Comparison of ENCODE assay signal across 11 cellular contexts in the genomic region with DNA sequence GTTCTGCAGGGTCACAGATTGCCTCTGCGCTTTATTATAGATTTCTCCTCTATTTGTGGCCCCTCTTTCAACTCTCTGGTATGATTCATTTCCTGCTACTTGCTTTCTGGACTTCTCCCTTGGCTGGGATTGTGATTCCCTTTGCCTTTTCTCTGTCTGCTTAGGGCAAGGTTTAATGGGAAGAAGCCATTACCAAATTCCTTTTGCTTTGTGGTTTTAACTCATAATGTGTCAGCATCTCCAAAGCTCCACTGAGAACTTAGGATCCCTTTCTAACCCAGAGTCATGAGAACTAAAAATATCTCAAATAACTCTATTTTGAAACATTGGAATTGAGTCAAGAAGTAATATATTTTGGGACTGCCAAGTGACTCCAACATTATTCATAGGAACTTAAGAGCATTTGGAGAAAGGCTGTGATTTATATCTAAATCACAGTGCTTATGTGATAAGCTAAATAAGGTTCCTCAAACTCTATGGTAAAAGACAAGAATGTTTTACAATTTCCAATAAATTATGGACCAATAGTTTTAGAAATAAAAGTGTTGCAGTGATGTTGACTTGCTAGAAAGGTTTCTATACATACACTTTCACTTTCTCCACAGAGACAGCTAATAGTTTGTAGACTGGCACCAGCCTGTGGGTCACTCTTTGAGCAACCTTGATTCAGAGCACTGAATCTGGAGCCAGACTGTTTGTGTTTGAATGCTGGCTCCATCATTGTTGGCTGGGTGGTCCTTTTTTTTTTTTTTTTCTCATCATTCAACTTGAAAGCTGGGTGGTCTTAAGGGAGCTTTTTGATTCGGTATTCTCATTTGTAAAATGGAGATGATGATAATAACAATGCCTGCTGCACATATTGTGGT.
DNase-seq lines count a peak whose midpoint lies in the region; ATAC-seq, FAIRE-seq and TF ChIP-seq lines count a peak whose summit lies in the region.
"Had no signal": no experiment of that assay in that cellular context is flagged by ENCODE, and none has a peak within 500 bp of the region (broad histone marks: within the 10 kb centered on the region; RNA-seq: fewer than 3 reads in every experiment).

No MANE protein-coding gene starts in this region.

- POLR2A ChIA-PET in HepG2 (lab: Yijun Ruan, JAX) = no interaction called here

- H3K9ac ChIP-seq in liver (ENCODE audit: low read depth in 1 of 2, low read length in 2 of 2) (no peak overlapping the region), HepG2 (ENCODE audit: insufficient read depth, low read depth, low read length) (no peak overlapping the region)

- H3K4me2 ChIP-seq in HepG2 (ENCODE audit: low read depth, low read length) = no peak overlapping the region

- no peak for TF ChIP-seq EP300 in HepG2 (IDR thresholded peaks at IDR 0.05; ENCODE audit: low read depth in 2 of 2, low read length in 2 of 2)
- no peak for TF ChIP-seq EP300 in HepG2 (CRISPR knock-in tag; IDR thresholded peaks at IDR 0.05; ENCODE audit: borderline replicate concordance)

- 76% methylated on average over 2 of the region's 2 CpGs for WGBS in liver
- 0% methylated on average over 2 of the region's 2 CpGs for WGBS in HepG2 (ENCODE audit: low lambda C conversion rate)

- H3K27me3 ChIP-seq in liver (ENCODE audit: control insufficient read depth in 4 of 4, insufficient read depth in 4 of 4, low read length in 3 of 4) (peaks cover 0 to 3% (median 0%) of the 10 kb centered on the region in 4 donors), HepG2 (ENCODE audit: control insufficient read depth in 1 of 2, insufficient read depth in 2 of 2, low read length in 2 of 2) (no peaks in the 10 kb centered on the region), brain microvascular endothelial cell (replicated peaks) (no peaks in the 10 kb centered on the region), kidney epithelial cell (ENCODE audit: control insufficient read depth, insufficient read depth, low read length) (no peaks in the 10 kb centered on the region)

- TF ChIP-seq CTCF in liver (IDR thresholded peaks at IDR 0.05; ENCODE audit: low read depth, low read length, missing input control) (no peak), HepG2 (CRISPR knock-in tag; IDR thresholded peaks at IDR 0.05) (no peak), brain microvascular endothelial cell (IDR thresholded peaks at IDR 0.05; ENCODE audit: low read depth, low read length, missing control alignments) (no peak), kidney epithelial cell (IDR thresholded peaks at IDR 0.05; ENCODE audit: insufficient read depth, low read length, poor library complexity, severe bottlenecking) (no peak)

- H3K27ac ChIP-seq in liver (ENCODE audit: low read depth in 1 of 2, low read length in 2 of 2) (no peak overlapping the region), HepG2 (ENCODE audit: extremely low read length, insufficient read depth, low read length) (no peak overlapping the region), brain microvascular endothelial cell (peak overlapping the region; percentile 96)
- H3K27ac ChIP-seq: dorsolateral prefrontal cortex had no signal

- H3K36me3 ChIP-seq in liver (ENCODE audit: control insufficient read depth in 4 of 4, insufficient read depth in 3 of 4, low read depth in 1 of 4, low read length in 3 of 4) (no peaks in the 10 kb centered on the region), HepG2 (replicated peaks in 1 of 2; ENCODE audit: control insufficient read depth in 1 of 2, insufficient read depth in 2 of 2, low read length in 2 of 2) (no peaks in the 10 kb centered on the region), brain microvascular endothelial cell (replicated peaks) (no peaks in the 10 kb centered on the region), kidney epithelial cell (ENCODE audit: control insufficient read depth, insufficient read depth, low read length) (no peaks in the 10 kb centered on the region)

- FAIRE-seq in HepG2 (lab: Jason Lieb, UNC) = no peak

- CTCF ChIA-PET in HepG2 (lab: Yijun Ruan, JAX; ENCODE audit: low intra/inter-chr PET ratio, low total read pairs) = no interaction called here

- H3K4me3 ChIP-seq in liver (ENCODE audit: low read depth in 1 of 3, low read length in 3 of 3) (no peak overlapping the region), HepG2 (replicated peaks in 1 of 3; ENCODE audit: insufficient read depth in 1 of 3, low read depth in 2 of 3, low read length in 3 of 3) (no peak overlapping the region), brain microvascular endothelial cell (ENCODE audit: low read depth, low read length) (no peak overlapping the region), kidney epithelial cell (ENCODE audit: low read depth, low read length) (no peak overlapping the region)
- H3K4me3 ChIP-seq: dorsolateral prefrontal cortex had no signal

- H3K4me1 ChIP-seq in liver (ENCODE audit: control insufficient read depth in 4 of 4, insufficient read depth in 4 of 4, low read length in 3 of 4) = no peaks in the 10 kb centered on the region
- H3K4me1 ChIP-seq in HepG2 (ENCODE audit: insufficient read depth, low read length) = no peaks in the 10 kb centered on the region

- no peak for TF ChIP-seq POLR2A in HepG2 (IDR thresholded peaks at IDR 0.05; ENCODE audit: insufficient read depth in 1 of 2, low read depth in 2 of 2, low read length in 2 of 2)

- in situ Hi-C loops in HepG2 (cut with HindIII; ENCODE audit: extremely low pct_ligation_motif_present, low pct_unique_long_range_greater_than_20kb) = no loop called here
- in situ Hi-C loops in brain microvascular endothelial cell (cut with HindIII; ENCODE audit: low pct_ligation_motif_present, low sequenced_read_pairs) = no loop called here

- BruUV-seq in HepG2 (replicated peaks; lab: Mats Ljungman, UMichigan) = no TSS peak

- no peaks in the 10 kb centered on the region for H4K20me1 ChIP-seq in HepG2 (ENCODE audit: insufficient read depth, low read length)

- H2AFZ ChIP-seq in HepG2 (ENCODE audit: low read length) = no peak overlapping the region

- ATAC-seq in HepG2 = no peak
- ATAC-seq in GM18520 (IDR thresholded peaks at IDR 0.05; ENCODE audit: unreplicated experiment) = no peak

- intact Hi-C loops in HepG2 (cut with micrococcal nuclease; ENCODE audit: unreplicated experiment) = no loop called here

- H3K79me2 ChIP-seq in HepG2 (ENCODE audit: insufficient read depth, low read length) = no peaks in the 10 kb centered on the region

- TF ChIP-seq RAD21 in liver (IDR thresholded peaks at IDR 0.05) (peak in 1 of 2 donors; percentile 23), HepG2 (CRISPR knock-in tag; IDR thresholded peaks at IDR 0.05) (no peak)

- DNase-seq in HepG2 (ENCODE audit: low spot score) = no peak
- DNase-seq in brain microvascular endothelial cell = peak; percentile 96
- peak; percentile 97 for DNase-seq in kidney epithelial cell (ENCODE audit: low read depth)
- DNase-seq in NCI-H1930 (lab: John Stamatoyannopoulos, UW) = no peak
- no peak for DNase-seq in DMS 273 (lab: John Stamatoyannopoulos, UW; ENCODE audit: unreplicated experiment)
- DNase-seq in nucleus accumbens (lab: John Stamatoyannopoulos, UW) = no peak
- DNase-seq: activated T-cell treated with anti-CD3 and anti-CD28 coated beads for 4 hours, dorsolateral prefrontal cortex, NCI-H2227 treated with DMSO at 0.1 percent for 48 hours had no signal

- H3K9me3 ChIP-seq in liver (ENCODE audit: control insufficient read depth in 4 of 4, low read length in 3 of 4) (no peaks in the 10 kb centered on the region), HepG2 (ENCODE audit: low read length) (no peaks in the 10 kb centered on the region)

TF ChIP-seq in liver, 16 proteins besides CTCF, POLR2A, EP300 and RAD21:
- TF ChIP-seq FOXA1 (IDR thresholded peaks at IDR 0.05) = no peak
- TF ChIP-seq RXRA (IDR thresholded peaks at IDR 0.05) = peak in 1 of 2 donors; percentile 26
- peak; percentile 73 for TF ChIP-seq NR2F2 (IDR thresholded peaks at IDR 0.05)
- no peak for TF ChIP-seq EGR1 (IDR thresholded peaks at IDR 0.05; ENCODE audit: low read depth in 2 of 2)
- no peak for TF ChIP-seq SP1 (IDR thresholded peaks at IDR 0.05)
- peak in 1 of 2 donors; percentile 57 for TF ChIP-seq JUND (IDR thresholded peaks at IDR 0.05)
- no peak for TF ChIP-seq YY1 (IDR thresholded peaks at IDR 0.05)

TF ChIP-seq in HepG2, 621 proteins besides CTCF, POLR2A, EP300 and RAD21 (continues in another document):
- TF ChIP-seq ZNF766 (CRISPR knock-in tag; IDR thresholded peaks at IDR 0.05; ENCODE audit: borderline replicate concordance) (no peak), ARNT2 (CRISPR knock-in tag; IDR thresholded peaks at IDR 0.05; ENCODE audit: low read depth) (no peak), SRY (CRISPR knock-in tag; IDR thresholded peaks at IDR 0.05) (no peak)
- TF ChIP-seq, protein P1, sequence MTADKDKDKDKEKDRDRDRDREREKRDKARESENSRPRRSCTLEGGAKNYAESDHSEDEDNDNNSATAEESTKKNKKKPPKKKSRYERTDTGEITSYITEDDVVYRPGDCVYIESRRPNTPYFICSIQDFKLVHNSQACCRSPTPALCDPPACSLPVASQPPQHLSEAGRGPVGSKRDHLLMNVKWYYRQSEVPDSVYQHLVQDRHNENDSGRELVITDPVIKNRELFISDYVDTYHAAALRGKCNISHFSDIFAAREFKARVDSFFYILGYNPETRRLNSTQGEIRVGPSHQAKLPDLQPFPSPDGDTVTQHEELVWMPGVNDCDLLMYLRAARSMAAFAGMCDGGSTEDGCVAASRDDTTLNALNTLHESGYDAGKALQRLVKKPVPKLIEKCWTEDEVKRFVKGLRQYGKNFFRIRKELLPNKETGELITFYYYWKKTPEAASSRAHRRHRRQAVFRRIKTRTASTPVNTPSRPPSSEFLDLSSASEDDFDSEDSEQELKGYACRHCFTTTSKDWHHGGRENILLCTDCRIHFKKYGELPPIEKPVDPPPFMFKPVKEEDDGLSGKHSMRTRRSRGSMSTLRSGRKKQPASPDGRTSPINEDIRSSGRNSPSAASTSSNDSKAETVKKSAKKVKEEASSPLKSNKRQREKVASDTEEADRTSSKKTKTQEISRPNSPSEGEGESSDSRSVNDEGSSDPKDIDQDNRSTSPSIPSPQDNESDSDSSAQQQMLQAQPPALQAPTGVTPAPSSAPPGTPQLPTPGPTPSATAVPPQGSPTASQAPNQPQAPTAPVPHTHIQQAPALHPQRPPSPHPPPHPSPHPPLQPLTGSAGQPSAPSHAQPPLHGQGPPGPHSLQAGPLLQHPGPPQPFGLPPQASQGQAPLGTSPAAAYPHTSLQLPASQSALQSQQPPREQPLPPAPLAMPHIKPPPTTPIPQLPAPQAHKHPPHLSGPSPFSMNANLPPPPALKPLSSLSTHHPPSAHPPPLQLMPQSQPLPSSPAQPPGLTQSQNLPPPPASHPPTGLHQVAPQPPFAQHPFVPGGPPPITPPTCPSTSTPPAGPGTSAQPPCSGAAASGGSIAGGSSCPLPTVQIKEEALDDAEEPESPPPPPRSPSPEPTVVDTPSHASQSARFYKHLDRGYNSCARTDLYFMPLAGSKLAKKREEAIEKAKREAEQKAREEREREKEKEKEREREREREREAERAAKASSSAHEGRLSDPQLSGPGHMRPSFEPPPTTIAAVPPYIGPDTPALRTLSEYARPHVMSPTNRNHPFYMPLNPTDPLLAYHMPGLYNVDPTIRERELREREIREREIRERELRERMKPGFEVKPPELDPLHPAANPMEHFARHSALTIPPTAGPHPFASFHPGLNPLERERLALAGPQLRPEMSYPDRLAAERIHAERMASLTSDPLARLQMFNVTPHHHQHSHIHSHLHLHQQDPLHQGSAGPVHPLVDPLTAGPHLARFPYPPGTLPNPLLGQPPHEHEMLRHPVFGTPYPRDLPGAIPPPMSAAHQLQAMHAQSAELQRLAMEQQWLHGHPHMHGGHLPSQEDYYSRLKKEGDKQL (CRISPR knock-in tag; IDR thresholded peaks at IDR 0.05; ENCODE audit: low read depth) = no peak

Comparison
In these comparisons a context has a peak if more than half of its experiments do, and no peak if none do; other contexts are left out.
1. DNase-seq: peak in brain microvascular endothelial cell (single experiment) and kidney epithelial cell (single experiment); none in HepG2 (single experiment), NCI-H1930 (0 of 2), DMS 273 (single experiment) and nucleus accumbens (0 of 56).